22 cellular contexts compared by ENCODE assay signal in genomic region chr3:1421577-1421976, GRCh38.
DNase-seq lines count a peak whose midpoint lies in the region; ATAC-seq, FAIRE-seq and TF ChIP-seq lines count a peak whose summit lies in the region.
"Had no signal": no experiment of that assay in that cellular context is flagged by ENCODE, and none has a peak within 500 bp of the region (broad histone marks: within the 10 kb centered on the region; RNA-seq: fewer than 3 reads in every experiment).

No MANE protein-coding gene starts in this region.

- H3F3A ChIP-seq in PC-3 (ENCODE audit: low read length, unreplicated experiment): no peaks in the 10 kb centered on the region

- no peak for TF ChIP-seq RAD21 in GM12878 (IDR thresholded peaks at IDR 0.05; ENCODE audit: insufficient read depth, low read depth, low read length)

- H3K4me3 ChIP-seq in GM12878: no peak overlapping the region
- no peak overlapping the region for H3K4me3 ChIP-seq in PC-3 (ENCODE audit: low read length)
- H3K4me3 ChIP-seq: Peyer's patch had no signal

- H3K27ac ChIP-seq in GM12878 (ENCODE audit: control insufficient read depth, insufficient read depth) (no peak overlapping the region), PC-3 (ENCODE audit: low read length) (no peak overlapping the region)
- H3K27ac ChIP-seq: Peyer's patch had no signal

- TF ChIP-seq EP300 in GM12878 (IDR thresholded peaks at IDR 0.05; ENCODE audit: borderline replicate concordance in 1 of 2, control insufficient read depth in 1 of 2, low read depth in 2 of 2, low read length in 2 of 2): no peak

- no peak for FAIRE-seq in GM12878 (lab: Jason Lieb, UNC)
- FAIRE-seq: H54 had no signal

- peaks cover 4% of the 10 kb centered on the region for H3K9me3 Mint-ChIP-seq in osteocyte (ENCODE audit: unreplicated experiment)

- 0% methylated on average over 3 of the region's 3 CpGs for WGBS in GM12878 (ENCODE audit: insufficient coverage, insufficient replicate concordance, low lambda C conversion rate, missing lambda C conversion rate)

- CTCF ChIA-PET in GM12878 (lab: Yijun Ruan, JAX): no interaction called here
- CTCF ChIA-PET in PC-3 (lab: Charles Lee): no interaction called here

- H2AFZ ChIP-seq in GM12878 (ENCODE audit: control insufficient read depth, low read depth, low read length) (no peak overlapping the region), PC-3 (ENCODE audit: low read length) (no peak overlapping the region)

- H3K27ac Mint-ChIP-seq in osteocyte (ENCODE audit: unreplicated experiment): no peak overlapping the region
- H3K27ac Mint-ChIP-seq: B cell; CD4-positive, CD25-positive, alpha-beta regulatory T cell; T-helper 2 cell treated with Interferon-gamma antibody and Interleukin-4, amounts not matched to agents 5 μg/mL and 100 μg/mL, for 36 hours had no signal

- intact Hi-C loops in GM12878 (cut with micrococcal nuclease; ENCODE audit: unreplicated experiment) (no loop called here), PC-3 (cut with micrococcal nuclease) (no loop called here)

- no peaks in the 10 kb centered on the region for H3K27me3 Mint-ChIP-seq in osteocyte (ENCODE audit: unreplicated experiment)
- H3K27me3 Mint-ChIP-seq: B cell; CD4-positive, CD25-positive, alpha-beta regulatory T cell had no signal

- H3K4me1 ChIP-seq in GM12878 (ENCODE audit: control insufficient read depth, insufficient read depth, low read length): no peaks in the 10 kb centered on the region
- H3K4me1 ChIP-seq in PC-3 (ENCODE audit: insufficient read depth, low read length): no peaks in the 10 kb centered on the region
- H3K4me1 ChIP-seq: Caco-2, Peyer's patch had no signal

- TF ChIP-seq CTCF in GM12878 (IDR thresholded peaks at IDR 0.05 in 2 of 3, conservative IDR thresholded peaks at IDR 0.05 in 1 of 3; ENCODE audit: control insufficient read depth in 2 of 3, extremely low read depth in 1 of 3, insufficient read depth in 1 of 3, low read depth in 3 of 3, low read length in 3 of 3): no peak
- TF ChIP-seq CTCF in osteocyte (IDR thresholded peaks at IDR 0.05): no peak
- no peak for TF ChIP-seq CTCF in PC-3 (conservative IDR thresholded peaks at IDR 0.05; ENCODE audit: low read depth, low read length)

- no peak overlapping the region for H3K4me3 Mint-ChIP-seq in osteocyte (ENCODE audit: unreplicated experiment)
- H3K4me3 Mint-ChIP-seq: B cell; CD4-positive, CD25-positive, alpha-beta regulatory T cell; T-helper 2 cell treated with Interferon-gamma antibody and Interleukin-4, amounts not matched to agents 5 μg/mL and 100 μg/mL, for 36 hours had no signal

- H3K27me3 ChIP-seq in GM12878 (replicated peaks in 1 of 2; ENCODE audit: control insufficient read depth in 2 of 2, insufficient read depth in 2 of 2, low read length in 1 of 2) (no peaks in the 10 kb centered on the region), PC-3 (ENCODE audit: low read length) (no peaks in the 10 kb centered on the region)
- H3K27me3 ChIP-seq: Peyer's patch had no signal

- H3K4me2 ChIP-seq in GM12878 (ENCODE audit: control insufficient read depth, insufficient read depth) (no peak overlapping the region), PC-3 (ENCODE audit: low read length) (no peak overlapping the region)

- RAD21 ChIA-PET in GM12878 (lab: Charles Lee; ENCODE audit: unreplicated experiment): interaction anchor here (0.6 kb wide), 1 partner anchor 514 kb away, joined by 3 read pairs; no protein-coding TSS in a partner anchor

- H3K9me3 ChIP-seq in GM12878 (replicated peaks; ENCODE audit: control insufficient read depth, insufficient read depth, low read length) (no peaks in the 10 kb centered on the region), PC-3 (ENCODE audit: low read length) (peaks cover 35% of the 10 kb centered on the region)
- H3K9me3 ChIP-seq: Caco-2, Peyer's patch had no signal

- SMC1A ChIA-PET in GM12878 (lab: Charles Lee; ENCODE audit: uncharacterized antibody, unreplicated experiment): no interaction called here

- H3K9ac ChIP-seq in GM12878 (ENCODE audit: control insufficient read depth, insufficient read depth, low read length): no peak overlapping the region
- H3K9ac ChIP-seq in PC-3 (ENCODE audit: low read length): no peak overlapping the region

- POLR2A ChIA-PET in GM12878 (lab: Charles Lee): no interaction called here
- POLR2A ChIA-PET in PC-3 (lab: Charles Lee; ENCODE audit: unreplicated experiment): no interaction called here

- peaks cover 6% of the 10 kb centered on the region for H3K4me1 Mint-ChIP-seq in osteocyte (ENCODE audit: unreplicated experiment)
- H3K4me1 Mint-ChIP-seq: B cell; CD4-positive, CD25-positive, alpha-beta regulatory T cell had no signal

- H3K36me3 Mint-ChIP-seq in osteocyte (ENCODE audit: unreplicated experiment): no peaks in the 10 kb centered on the region
- H3K36me3 Mint-ChIP-seq: CD4-positive, CD25-positive, alpha-beta regulatory T cell had no signal

- TF ChIP-seq POLR2A in GM12878 (IDR thresholded peaks at IDR 0.05; ENCODE audit: low read depth, low read length): no peak

- BruUV-seq in GM12878 (replicated peaks; lab: Mats Ljungman, UMichigan): no TSS peak
- BruUV-seq in PC-3 (replicated peaks; lab: Mats Ljungman, UMichigan): no TSS peak

- H3K9me2 ChIP-seq in PC-3 (replicated peaks; ENCODE audit: low read length): no peaks in the 10 kb centered on the region

- in situ Hi-C loops in GM12878 (cut with MboI): no loop called here

- DNase-seq in GM12878 (ENCODE audit: low read depth, low spot score): no peak
- DNase-seq in osteocyte (ENCODE audit: extremely low spot score, unreplicated experiment): no peak
- no peak for DNase-seq in PC-3
- DNase-seq: Caco-2; CD4-positive, CD25-positive, alpha-beta regulatory T cell; EL; KBM-7; NCI-H1048; NCI-H146; NCI-H2081; NCI-H510A; NCI-H774; Peyer's patch had no signal

- no peaks in the 10 kb centered on the region for H3K36me3 ChIP-seq in GM12878 (ENCODE audit: control insufficient read depth in 2 of 2, insufficient read depth in 2 of 2, low read length in 1 of 2)
- H3K36me3 ChIP-seq in PC-3 (ENCODE audit: low read depth, low read length): no peaks in the 10 kb centered on the region
- H3K36me3 ChIP-seq: Peyer's patch had no signal

- H4K20me1 ChIP-seq in GM12878 (ENCODE audit: control insufficient read depth, insufficient read depth): no peaks in the 10 kb centered on the region
- no peaks in the 10 kb centered on the region for H4K20me1 ChIP-seq in PC-3 (ENCODE audit: low read length)

- peak; percentile 64 for ATAC-seq in GM18858 (IDR thresholded peaks at IDR 0.05; ENCODE audit: unreplicated experiment)
- ATAC-seq in GM21717 (IDR thresholded peaks at IDR 0.05; ENCODE audit: unreplicated experiment): peak; percentile 58
- ATAC-seq in HG02885 (IDR thresholded peaks at IDR 0.05; ENCODE audit: poor library complexity, unreplicated experiment): peak; percentile 83
- peak; percentile 63 for ATAC-seq in GM12878
- ATAC-seq in HG03457 (IDR thresholded peaks at IDR 0.05; ENCODE audit: unreplicated experiment): no peak
- no peak for ATAC-seq in PC-3
- no peak for ATAC-seq in GM21528 (IDR thresholded peaks at IDR 0.05; ENCODE audit: low FRiP score, unreplicated experiment)
- ATAC-seq: Right ventricle myocardium inferior had no signal

- H3K79me2 ChIP-seq in GM12878 (ENCODE audit: control insufficient read depth, insufficient read depth, low read length) (no peaks in the 10 kb centered on the region), PC-3 (ENCODE audit: low read length) (no peaks in the 10 kb centered on the region)

TF ChIP-seq in GM12878, 131 proteins besides CTCF, POLR2A, EP300 and RAD21:
- TF ChIP-seq MTA2 (IDR thresholded peaks at IDR 0.05; ENCODE audit: low read depth) (no peak), RUNX3 (IDR thresholded peaks at IDR 0.05; ENCODE audit: low read length) (no peak; the same call in 1 of the 2 replicates), ZNF274 (IDR thresholded peaks at IDR 0.05; ENCODE audit: insufficient read depth, insufficient read length) (no peak), SREBF1 (IDR thresholded peaks at IDR 0.05; ENCODE audit: low read length) (no peak), TCF3 (IDR thresholded peaks at IDR 0.05; ENCODE audit: borderline replicate concordance, insufficient read depth, low read depth, low read length) (no peak), MEF2B (IDR thresholded peaks at IDR 0.05; ENCODE audit: partially characterized antibody, poor library complexity, severe bottlenecking) (no peak), MEF2A (IDR thresholded peaks at IDR 0.05; ENCODE audit: insufficient read depth, low read depth, low read length) (no peak), POLR2AphosphoS2 (IDR thresholded peaks at IDR 0.05; ENCODE audit: low read depth, low read length) (no peak), NR2C1 (IDR thresholded peaks at IDR 0.05) (no peak), EZH2 (IDR thresholded peaks at IDR 0.05; ENCODE audit: borderline replicate concordance, control insufficient read depth, low read depth, low read length) (no peak), RFX5 (IDR thresholded peaks at IDR 0.05; ENCODE audit: low read depth, low read length) (no peak), TARDBP (IDR thresholded peaks at IDR 0.05; ENCODE audit: borderline replicate concordance) (no peak)
- TF ChIP-seq, protein P1, sequence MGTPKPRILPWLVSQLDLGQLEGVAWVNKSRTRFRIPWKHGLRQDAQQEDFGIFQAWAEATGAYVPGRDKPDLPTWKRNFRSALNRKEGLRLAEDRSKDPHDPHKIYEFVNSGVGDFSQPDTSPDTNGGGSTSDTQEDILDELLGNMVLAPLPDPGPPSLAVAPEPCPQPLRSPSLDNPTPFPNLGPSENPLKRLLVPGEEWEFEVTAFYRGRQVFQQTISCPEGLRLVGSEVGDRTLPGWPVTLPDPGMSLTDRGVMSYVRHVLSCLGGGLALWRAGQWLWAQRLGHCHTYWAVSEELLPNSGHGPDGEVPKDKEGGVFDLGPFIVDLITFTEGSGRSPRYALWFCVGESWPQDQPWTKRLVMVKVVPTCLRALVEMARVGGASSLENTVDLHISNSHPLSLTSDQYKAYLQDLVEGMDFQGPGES (IDR thresholded peaks at IDR 0.05): no peak

Comparison
In these comparisons a context has a peak if more than half of its experiments do, and no peak if none do; other contexts are left out.
1. ATAC-seq: peak in GM18858 (single experiment), GM21717 (single experiment), HG02885 (single experiment) and GM12878 (single experiment); none in HG03457 (single experiment), PC-3 (single experiment) and GM21528 (single experiment).